9 cellular contexts compared by ENCODE assay signal in the genomic region with DNA sequence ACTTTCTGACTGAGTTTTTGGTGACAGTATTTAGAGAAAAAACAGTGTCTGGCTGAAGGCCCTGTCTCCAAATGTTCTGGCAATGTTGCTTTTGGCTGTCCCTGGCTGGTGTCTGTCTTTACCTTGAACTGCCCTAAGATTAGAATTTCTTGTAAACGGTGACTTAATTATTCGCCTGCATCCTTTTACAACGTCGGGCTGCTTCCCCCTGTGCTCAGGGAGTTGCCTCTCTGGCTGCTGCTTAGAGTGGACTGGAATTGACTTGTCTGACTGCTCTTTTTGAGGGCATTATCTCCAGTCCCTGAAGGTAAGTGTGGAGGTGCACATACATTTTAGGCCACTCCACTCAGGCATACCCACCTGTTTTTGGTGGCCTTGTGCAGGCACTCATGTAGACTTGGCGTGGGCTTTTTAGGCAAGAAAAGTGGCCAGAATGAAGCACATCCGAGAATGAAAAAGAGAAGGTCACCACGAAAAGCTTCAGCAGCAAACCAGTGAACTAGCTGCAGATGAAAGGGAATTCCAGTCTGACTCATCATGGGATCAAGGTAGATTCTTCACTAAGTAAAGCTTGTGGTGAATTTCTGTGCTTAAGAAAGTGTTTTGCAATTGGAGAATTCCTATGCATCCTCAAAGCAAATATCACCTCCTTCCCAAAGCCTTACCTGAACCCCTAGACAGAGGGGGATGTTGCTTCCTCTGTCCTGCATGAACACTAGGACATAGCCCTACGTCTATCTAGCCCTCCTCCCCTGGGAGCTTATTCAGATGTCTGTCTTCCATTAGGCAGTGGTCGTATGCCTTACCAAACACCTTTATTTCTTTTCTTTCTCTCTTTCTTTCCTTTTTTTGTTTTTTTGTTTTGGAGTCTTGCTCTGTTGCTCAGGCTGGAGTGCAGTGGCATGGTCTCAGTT.
DNase-seq lines count a peak whose midpoint lies in the region; ATAC-seq and TF ChIP-seq lines count a peak whose summit lies in the region.
"Had no signal": no experiment of that assay in that cellular context is flagged by ENCODE, and none has a peak within 500 bp of the region (broad histone marks: within the 10 kb centered on the region; RNA-seq: fewer than 3 reads in every experiment).

No MANE protein-coding gene starts in this region.

- H3K27me3 Mint-ChIP-seq in activated naive CD4-positive, alpha-beta T cell treated with anti-CD3 and anti-CD28 coated beads, Interleukin-2, amount 10 ng/mL, durations not matched to agents 7 days and 5 days: no peaks in the 10 kb centered on the region
- H3K27me3 Mint-ChIP-seq in activated naive CD4-positive, alpha-beta T cell treated with anti-CD3 and anti-CD28 coated beads for 36 hours (ENCODE audit: low read depth): no peaks in the 10 kb centered on the region
- H3K27me3 Mint-ChIP-seq in chondrocyte (ENCODE audit: low read depth): no peaks in the 10 kb centered on the region

- H3K36me3 Mint-ChIP-seq in activated naive CD4-positive, alpha-beta T cell treated with anti-CD3 and anti-CD28 coated beads, Interleukin-2, amount 10 ng/mL, durations not matched to agents 7 days and 5 days: peaks cover 37% of the 10 kb centered on the region
- H3K36me3 Mint-ChIP-seq in activated naive CD4-positive, alpha-beta T cell treated with anti-CD3 and anti-CD28 coated beads for 36 hours (ENCODE audit: low read depth): no peaks in the 10 kb centered on the region
- H3K36me3 Mint-ChIP-seq in chondrocyte (ENCODE audit: low read depth): no peaks in the 10 kb centered on the region

- no peaks in the 10 kb centered on the region for H3K4me1 ChIP-seq in smooth muscle cell (ENCODE audit: low read depth)

- peaks cover 3% of the 10 kb centered on the region for H3K9me3 ChIP-seq in smooth muscle cell (replicated peaks; ENCODE audit: low read depth)

- peak overlapping the region; percentile 95 for H3K27ac Mint-ChIP-seq in activated naive CD4-positive, alpha-beta T cell treated with anti-CD3 and anti-CD28 coated beads, Interleukin-2, amount 10 ng/mL, durations not matched to agents 7 days and 5 days
- H3K27ac Mint-ChIP-seq in activated naive CD4-positive, alpha-beta T cell treated with anti-CD3 and anti-CD28 coated beads for 36 hours: no peak overlapping the region
- peak overlapping the region; percentile 6 for H3K27ac Mint-ChIP-seq in chondrocyte (ENCODE audit: unreplicated experiment)

- H3F3A ChIP-seq in smooth muscle cell (ENCODE audit: low read depth): no peaks in the 10 kb centered on the region

- no peak overlapping the region for H3K4me3 Mint-ChIP-seq in activated naive CD4-positive, alpha-beta T cell treated with anti-CD3 and anti-CD28 coated beads, Interleukin-2, amount 10 ng/mL, durations not matched to agents 7 days and 5 days
- no peak overlapping the region for H3K4me3 Mint-ChIP-seq in activated naive CD4-positive, alpha-beta T cell treated with anti-CD3 and anti-CD28 coated beads for 36 hours
- H3K4me3 Mint-ChIP-seq in chondrocyte (ENCODE audit: unreplicated experiment): no peak overlapping the region

- no peaks in the 10 kb centered on the region for H3K27me3 ChIP-seq in smooth muscle cell (ENCODE audit: low read depth)

- H3K79me2 ChIP-seq in smooth muscle cell (ENCODE audit: low read depth): no peaks in the 10 kb centered on the region

- peaks cover 65% of the 10 kb centered on the region for H3K4me1 Mint-ChIP-seq in activated naive CD4-positive, alpha-beta T cell treated with anti-CD3 and anti-CD28 coated beads, Interleukin-2, amount 10 ng/mL, durations not matched to agents 7 days and 5 days
- peaks cover 58% of the 10 kb centered on the region for H3K4me1 Mint-ChIP-seq in activated naive CD4-positive, alpha-beta T cell treated with anti-CD3 and anti-CD28 coated beads for 36 hours (ENCODE audit: low read depth)
- peaks cover 62% of the 10 kb centered on the region for H3K4me1 Mint-ChIP-seq in chondrocyte (ENCODE audit: low read depth)

- DNase-seq in activated naive CD4-positive, alpha-beta T cell treated with anti-CD3 and anti-CD28 coated beads, Interleukin-2, amount 10 ng/mL, durations not matched to agents 7 days and 5 days: no peak
- no peak for DNase-seq in activated naive CD4-positive, alpha-beta T cell treated with anti-CD3 and anti-CD28 coated beads for 36 hours
- DNase-seq in chondrocyte (ENCODE audit: low spot score) (no peak), smooth muscle cell (lab: John Stamatoyannopoulos, UW; ENCODE audit: unreplicated experiment) (no peak), DMS 273 (lab: John Stamatoyannopoulos, UW; ENCODE audit: unreplicated experiment) (no peak), GM03348 (ENCODE audit: low spot score) (no peak)
- DNase-seq: midbrain had no signal

- H4K20me1 ChIP-seq in smooth muscle cell (ENCODE audit: low read depth): no peaks in the 10 kb centered on the region

- peak overlapping the region; percentile 60 for H3K4me2 ChIP-seq in smooth muscle cell

- no peaks in the 10 kb centered on the region for H3K36me3 ChIP-seq in smooth muscle cell (ENCODE audit: low read depth)

- no peak overlapping the region for H3K9ac ChIP-seq in smooth muscle cell (ENCODE audit: low read depth)

- CTCF ChIA-PET in activated naive CD4-positive, alpha-beta T cell treated with anti-CD3 and anti-CD28 coated beads, Interleukin-2, amount 10 ng/mL, durations not matched to agents 7 days and 5 days (lab: Charles Lee): no interaction called here
- CTCF ChIA-PET in activated naive CD4-positive, alpha-beta T cell treated with anti-CD3 and anti-CD28 coated beads for 36 hours (lab: Charles Lee): no interaction called here

- no peak overlapping the region for H3K27ac ChIP-seq in smooth muscle cell (ENCODE audit: low read depth)

- no peak overlapping the region for H2AFZ ChIP-seq in smooth muscle cell (ENCODE audit: low read depth)

- H3K4me3 ChIP-seq in smooth muscle cell: no peak overlapping the region

- no peak for TF ChIP-seq CTCF in chondrocyte (IDR thresholded peaks at IDR 0.05)
- no peak for TF ChIP-seq CTCF in smooth muscle cell (IDR thresholded peaks at IDR 0.05; ENCODE audit: borderline replicate concordance, insufficient read depth, poor library complexity, severe bottlenecking)

- intact Hi-C loops in activated naive CD4-positive, alpha-beta T cell treated with anti-CD3 and anti-CD28 coated beads for 36 hours (cut with micrococcal nuclease): no loop called here

- 31% methylated on average over 9 of the region's 9 CpGs for WGBS in smooth muscle cell (ENCODE audit: low lambda C conversion rate)

- H3K9me3 Mint-ChIP-seq in activated naive CD4-positive, alpha-beta T cell treated with anti-CD3 and anti-CD28 coated beads, Interleukin-2, amount 10 ng/mL, durations not matched to agents 7 days and 5 days: peaks cover 16% of the 10 kb centered on the region
- H3K9me3 Mint-ChIP-seq in activated naive CD4-positive, alpha-beta T cell treated with anti-CD3 and anti-CD28 coated beads for 36 hours: no peaks in the 10 kb centered on the region
- H3K9me3 Mint-ChIP-seq in chondrocyte (ENCODE audit: low read depth): peaks cover 12% of the 10 kb centered on the region

- ATAC-seq in HG03442 (IDR thresholded peaks at IDR 0.05; ENCODE audit: unreplicated experiment): peak; percentile 65
- ATAC-seq in GM21737 (IDR thresholded peaks at IDR 0.05; ENCODE audit: unreplicated experiment): no peak
